8 cellular contexts compared by ENCODE assay signal in the genomic region with DNA sequence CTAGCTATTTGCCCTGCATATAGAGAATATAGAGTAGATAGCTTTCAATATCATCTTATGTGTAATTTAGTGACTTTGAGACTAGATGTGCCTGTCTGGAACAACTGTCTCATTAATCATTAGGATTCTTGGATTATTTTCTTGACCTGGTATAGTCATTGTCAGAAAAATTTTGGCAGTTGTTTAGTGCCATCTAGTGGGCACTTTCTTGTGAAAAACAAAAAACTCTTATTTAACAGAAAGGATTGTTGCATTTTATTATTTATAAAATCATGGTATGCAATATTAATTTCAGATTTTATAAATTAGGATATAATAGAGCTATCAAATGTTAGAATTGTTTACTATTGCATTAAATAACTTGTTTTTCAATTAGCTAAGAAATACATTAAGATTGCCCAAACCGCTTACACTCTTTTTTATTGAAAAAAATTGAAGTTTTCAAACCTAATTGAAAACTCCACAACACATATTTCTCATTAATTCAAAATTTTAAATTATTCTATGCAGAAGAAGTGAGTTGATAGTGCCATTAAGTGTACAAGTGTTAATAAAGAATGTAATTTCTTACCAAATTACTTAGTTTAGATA.
DNase-seq lines count a peak whose midpoint lies in the region; ATAC-seq, FAIRE-seq and TF ChIP-seq lines count a peak whose summit lies in the region.

No MANE protein-coding gene starts in this region.

- POLR2A ChIA-PET in GM10248 (lab: Yijun Ruan, JAX) = no interaction called here

- H3K4me1 ChIP-seq in neural progenitor cell = peaks cover 23% of the 10 kb centered on the region

- H3K36me3 ChIP-seq in neural progenitor cell = no peaks in the 10 kb centered on the region

- H3K36me3 Mint-ChIP-seq in neural progenitor cell = no peaks in the 10 kb centered on the region

- H3K9me3 Mint-ChIP-seq in neural progenitor cell = peaks cover 11% of the 10 kb centered on the region

- H3K27ac Mint-ChIP-seq in neural progenitor cell = no peak overlapping the region

- H3K27me3 ChIP-seq in dorsolateral prefrontal cortex = peaks cover 0 to 4% (median 0%) of the 10 kb centered on the region in 45 donors
- H3K27me3 ChIP-seq in neural progenitor cell = no peaks in the 10 kb centered on the region

- no peak for ATAC-seq in GM18909 (IDR thresholded peaks at IDR 0.05; ENCODE audit: poor library complexity, unreplicated experiment)

- no peaks in the 10 kb centered on the region for H3K79me2 ChIP-seq in neural progenitor cell (ENCODE audit: low read depth)

- no peak overlapping the region for H3K27ac ChIP-seq in dorsolateral prefrontal cortex
- no peak overlapping the region for H3K27ac ChIP-seq in neural progenitor cell

- no peak overlapping the region for H3K9ac ChIP-seq in neural progenitor cell

- intact Hi-C loops in dorsolateral prefrontal cortex (cut with DNase I) = loop anchor here (5.0 to 10.0 kb wide), 3 partner anchors 227 to 1903 kb away; no protein-coding TSS in a partner anchor

- H3K9me3 ChIP-seq in neural progenitor cell (ENCODE audit: low read depth) = no peaks in the 10 kb centered on the region

- H3K4me3 ChIP-seq in dorsolateral prefrontal cortex (no peak overlapping the region), neural progenitor cell (no peak overlapping the region)

- DNase-seq in GM10248 (ENCODE audit: extremely low spot score) = peak; percentile 26
- DNase-seq in NCI-H524 treated with DMSO at 0.1 percent for 48 hours (lab: John Stamatoyannopoulos, UW) = peak; percentile 15
- no peak for DNase-seq in dorsolateral prefrontal cortex
- DNase-seq in neural progenitor cell (ENCODE audit: low spot score) = peak; percentile 60
- no peak for DNase-seq in H4 (ENCODE audit: low spot score)
- no peak for DNase-seq in NCI-H226

- H3F3A ChIP-seq in neural progenitor cell (ENCODE audit: low read depth) = peaks cover 7% of the 10 kb centered on the region

- peaks cover 3% of the 10 kb centered on the region for H3K27me3 Mint-ChIP-seq in neural progenitor cell (ENCODE audit: insufficient read depth, low read depth)

- peaks cover 19% of the 10 kb centered on the region for H3K4me1 Mint-ChIP-seq in neural progenitor cell

- TF ChIP-seq CTCF in GM10248 (IDR thresholded peaks at IDR 0.05; ENCODE audit: control extremely low read depth, extremely low read depth, low read depth, missing control alignments) = peak; percentile 53
- TF ChIP-seq CTCF in dorsolateral prefrontal cortex (IDR thresholded peaks at IDR 0.05 in 54 of 56, conservative IDR thresholded peaks at IDR 0.05 in 2 of 56; ENCODE audit: low read depth in 1 of 56, partially characterized antibody in 56 of 56) = peak; percentile 59 to 92 (median 77)
- peak; percentile 74 for TF ChIP-seq CTCF in neural progenitor cell (IDR thresholded peaks at IDR 0.05)

- CTCF ChIA-PET in GM10248 (lab: Yijun Ruan, JAX) = interaction anchor here (0.7 to 3.5 kb wide), 29 partner anchors 8 to 765 kb away, joined by 3 to 42 read pairs (median 3); no protein-coding TSS in a partner anchor

- FAIRE-seq in A204.1 (lab: Jason Lieb, UNC) = peak; percentile 97

- H3K4me3 Mint-ChIP-seq in neural progenitor cell = no peak overlapping the region

- H2AFZ ChIP-seq in neural progenitor cell (replicated peaks) = no peak overlapping the region

- H4K20me1 ChIP-seq in neural progenitor cell (ENCODE audit: low read depth) = no peaks in the 10 kb centered on the region

- no peak overlapping the region for H3K4me2 ChIP-seq in neural progenitor cell

Comparison
In these comparisons a context has a peak if more than half of its experiments do, and no peak if none do; other contexts are left out.
1. DNase-seq: peak in GM10248 (single experiment), NCI-H524 treated with DMSO at 0.1 percent for 48 hours (single experiment) and neural progenitor cell (single experiment); none in dorsolateral prefrontal cortex (0 of 10), H4 (single experiment) and NCI-H226 (single experiment).
2. Peak in every context shown above with its lines, with median percentiles within 50 percentile points of each other: CTCF ChIP-seq.